In genomic region chr2:94874277-94874997, GRCh38 we compare ENCODE assay signal across 9 cellular contexts. TPM values are rescaled to one million over a fixed set of nuclear protein-coding genes. Genes with fewer than 3 reads are reported as not detected.
DNase-seq lines count a peak whose midpoint lies in the region; ATAC-seq, FAIRE-seq and TF ChIP-seq lines count a peak whose summit lies in the region.
"Had no signal": no experiment of that assay in that cellular context is flagged by ENCODE, and none has a peak within 500 bp of the region (broad histone marks: within the 10 kb centered on the region; RNA-seq: fewer than 3 reads in every experiment).

No MANE protein-coding gene starts in this region.

- peak; percentile 87 for ATAC-seq in HG02870 (IDR thresholded peaks at IDR 0.05; ENCODE audit: unreplicated experiment)
- peak; percentile 37 for ATAC-seq in effector memory CD8-positive, alpha-beta T cell (replicated peaks)
- peak; percentile 70 to 72 for ATAC-seq in natural killer cell treated with Interleukin-12 subunit alpha and Interleukin-12 subunit beta and Interleukin-15 and Interleukin-18, amount 100 ng/mL, for 72 hours
- ATAC-seq in GM19455 (IDR thresholded peaks at IDR 0.05; ENCODE audit: unreplicated experiment): no peak

- no peak for FAIRE-seq in GM12891 (lab: Jason Lieb, UNC)

- POLR2A ChIA-PET in activated CD4-positive, alpha-beta T cell treated with anti-CD3 and anti-CD28 coated beads, Interleukin-2, amount 10 ng/mL, durations not matched to agents 7 days and 5 days (lab: Charles Lee): no interaction called here

- no peaks in the 10 kb centered on the region for H3K36me3 Mint-ChIP-seq in activated CD4-positive, alpha-beta T cell treated with anti-CD3 and anti-CD28 coated beads, Interleukin-2, amount 10 ng/mL, durations not matched to agents 7 days and 5 days (ENCODE audit: low read depth)
- H3K36me3 Mint-ChIP-seq in effector memory CD8-positive, alpha-beta T cell (ENCODE audit: insufficient read depth): peaks cover 3% of the 10 kb centered on the region
- no peaks in the 10 kb centered on the region for H3K36me3 Mint-ChIP-seq in natural killer cell treated with Interleukin-12 subunit alpha and Interleukin-12 subunit beta and Interleukin-15 and Interleukin-18, amount 100 ng/mL, for 72 hours
- H3K36me3 Mint-ChIP-seq: IgD-negative memory B cell had no signal

- CTCF ChIA-PET in activated CD4-positive, alpha-beta T cell treated with anti-CD3 and anti-CD28 coated beads, Interleukin-2, amount 10 ng/mL, durations not matched to agents 7 days and 5 days (lab: Charles Lee): no interaction called here

- DNase-seq in ACHN: peak; percentile 72
- peak; percentile 94 for DNase-seq in GM12891 (ENCODE audit: insufficient read length, low spot score)
- peak; percentile 3 for DNase-seq in NCI-H1694 (lab: John Stamatoyannopoulos, UW)
- peak; percentile 67 for DNase-seq in activated CD4-positive, alpha-beta T cell treated with anti-CD3 and anti-CD28 coated beads, Interleukin-2, amount 10 ng/mL, durations not matched to agents 7 days and 5 days
- peak; percentile 13 to 29 (median 29) for DNase-seq in effector memory CD8-positive, alpha-beta T cell
- DNase-seq in natural killer cell treated with Interleukin-12 subunit alpha and Interleukin-12 subunit beta and Interleukin-15 and Interleukin-18, amount 100 ng/mL, for 72 hours (ENCODE audit: low spot score): peak; percentile 61

- in situ Hi-C loops in ACHN (cut with HindIII; ENCODE audit: low pct_ligation_motif_present, low pct_unique_long_range_greater_than_20kb, low sequenced_read_pairs): no loop called here

- no peaks in the 10 kb centered on the region for H3K4me1 Mint-ChIP-seq in activated CD4-positive, alpha-beta T cell treated with anti-CD3 and anti-CD28 coated beads, Interleukin-2, amount 10 ng/mL, durations not matched to agents 7 days and 5 days
- peaks cover 0 to 2% of the 10 kb centered on the region in 2 donors for H3K4me1 Mint-ChIP-seq in effector memory CD8-positive, alpha-beta T cell (ENCODE audit: low read depth in 2 of 2)
- no peaks in the 10 kb centered on the region for H3K4me1 Mint-ChIP-seq in natural killer cell treated with Interleukin-12 subunit alpha and Interleukin-12 subunit beta and Interleukin-15 and Interleukin-18, amount 100 ng/mL, for 72 hours (ENCODE audit: low read depth in 2 of 2)
- H3K4me1 Mint-ChIP-seq: IgD-negative memory B cell had no signal

- no peak overlapping the region for H3K27ac Mint-ChIP-seq in activated CD4-positive, alpha-beta T cell treated with anti-CD3 and anti-CD28 coated beads, Interleukin-2, amount 10 ng/mL, durations not matched to agents 7 days and 5 days
- H3K27ac Mint-ChIP-seq in effector memory CD8-positive, alpha-beta T cell: no peak overlapping the region
- no peak overlapping the region for H3K27ac Mint-ChIP-seq in natural killer cell treated with Interleukin-12 subunit alpha and Interleukin-12 subunit beta and Interleukin-15 and Interleukin-18, amount 100 ng/mL, for 72 hours
- H3K27ac Mint-ChIP-seq: IgD-negative memory B cell had no signal

- no peak overlapping the region for H3K4me3 Mint-ChIP-seq in activated CD4-positive, alpha-beta T cell treated with anti-CD3 and anti-CD28 coated beads, Interleukin-2, amount 10 ng/mL, durations not matched to agents 7 days and 5 days
- H3K4me3 Mint-ChIP-seq in effector memory CD8-positive, alpha-beta T cell: no peak overlapping the region
- H3K4me3 Mint-ChIP-seq in natural killer cell treated with Interleukin-12 subunit alpha and Interleukin-12 subunit beta and Interleukin-15 and Interleukin-18, amount 100 ng/mL, for 72 hours: no peak overlapping the region
- H3K4me3 Mint-ChIP-seq: IgD-negative memory B cell had no signal

- H3K9me3 Mint-ChIP-seq in activated CD4-positive, alpha-beta T cell treated with anti-CD3 and anti-CD28 coated beads, Interleukin-2, amount 10 ng/mL, durations not matched to agents 7 days and 5 days: no peaks in the 10 kb centered on the region
- no peaks in the 10 kb centered on the region for H3K9me3 Mint-ChIP-seq in effector memory CD8-positive, alpha-beta T cell
- no peaks in the 10 kb centered on the region for H3K9me3 Mint-ChIP-seq in natural killer cell treated with Interleukin-12 subunit alpha and Interleukin-12 subunit beta and Interleukin-15 and Interleukin-18, amount 100 ng/mL, for 72 hours
- H3K9me3 Mint-ChIP-seq: IgD-negative memory B cell had no signal

- no peak for TF ChIP-seq POLR2A in GM12891 (IDR thresholded peaks at IDR 0.05; ENCODE audit: low read depth, low read length)

- H3K27me3 Mint-ChIP-seq in activated CD4-positive, alpha-beta T cell treated with anti-CD3 and anti-CD28 coated beads, Interleukin-2, amount 10 ng/mL, durations not matched to agents 7 days and 5 days: peaks cover 3% of the 10 kb centered on the region
- H3K27me3 Mint-ChIP-seq in effector memory CD8-positive, alpha-beta T cell: peaks cover 0 to 17% of the 10 kb centered on the region in 2 donors
- no peaks in the 10 kb centered on the region for H3K27me3 Mint-ChIP-seq in natural killer cell treated with Interleukin-12 subunit alpha and Interleukin-12 subunit beta and Interleukin-15 and Interleukin-18, amount 100 ng/mL, for 72 hours

TF ChIP-seq in GM12891, 5 proteins besides CTCF, POLR2A, EP300 and RAD21:
- TF ChIP-seq POLR2AphosphoS5 (IDR thresholded peaks at IDR 0.05; ENCODE audit: low read depth, low read length) (no peak), PAX5 (IDR thresholded peaks at IDR 0.05; ENCODE audit: insufficient read depth, low read length, severe bottlenecking) (no peak), POU2F2 (IDR thresholded peaks at IDR 0.05; ENCODE audit: low read depth, low read length) (no peak), SPI1 (IDR thresholded peaks at IDR 0.05; ENCODE audit: low read depth, low read length) (no peak), TAF1 (IDR thresholded peaks at IDR 0.05; ENCODE audit: low read depth, low read length) (no peak)

RNA-seq across cellular contexts. Expression of gene TEKT4, which starts 3.2 kb away (rescaled TPM):
- 0.40 TPM for polyA plus RNA-seq in GM12891 (2012; ENCODE audit: low read depth, missing spikeins)
- total RNA-seq in activated CD4-positive, alpha-beta T cell treated with anti-CD3 and anti-CD28 coated beads, Interleukin-2, amount 10 ng/mL, durations not matched to agents 7 days and 5 days: not detected
- total RNA-seq in natural killer cell treated with Interleukin-12 subunit alpha and Interleukin-12 subunit beta and Interleukin-15 and Interleukin-18, amount 100 ng/mL, for 72 hours: not detected
- polyA plus RNA-seq: IgD-negative memory B cell had no signal

Comparison
In these comparisons a context has a peak if more than half of its experiments do, and no peak if none do; other contexts are left out.
1. DNase-seq: peak in every context shown above with its lines; median percentile 94 in GM12891; 72 in ACHN; 67 in activated CD4-positive, alpha-beta T cell treated with anti-CD3 and anti-CD28 coated beads, Interleukin-2, amount 10 ng/mL, durations not matched to agents 7 days and 5 days; 61 in natural killer cell treated with Interleukin-12 subunit alpha and Interleukin-12 subunit beta and Interleukin-15 and Interleukin-18, amount 100 ng/mL, for 72 hours; 29 in effector memory CD8-positive, alpha-beta T cell; 3 in NCI-H1694.